ENCODE assay signal across 8 cellular contexts in genomic region chr6:151451950-151452749, GRCh38. TPM values are rescaled to one million over a fixed set of nuclear protein-coding genes. Genes with fewer than 3 reads are reported as not detected.
A peak's percentile ranks its signal among the peaks of the same experiment; 100 is the strongest.
DNase-seq lines count a peak whose midpoint lies in the region; ATAC-seq, FAIRE-seq and TF ChIP-seq lines count a peak whose summit lies in the region.

Gene RMND1, minus strand, starts transcription at chr6:151452126. Its CDS starts 6,315 bp downstream, at chr6:151445811.

- peak within 1 kb of the TSS; percentile 19; the same call in 1 of the 3 replicates for H2BK15ac ChIP-seq in IMR-90 (ENCODE audit: low read depth, low read length)

- peak within 1 kb of the TSS; percentile 72 for H2BK5ac ChIP-seq in IMR-90 (ENCODE audit: low read depth, low read length, poor library complexity, severe bottlenecking)

- H3K36me3 ChIP-seq in IMR-90 (ENCODE audit: control insufficient read depth, insufficient read depth, low read length) (no peaks in the 10 kb centered on the region; the same call in 1 of the 2 replicates), endothelial cell of umbilical vein (ENCODE audit: control insufficient read depth in 2 of 2, extremely low read depth in 1 of 2, insufficient read depth in 2 of 2, low read length in 2 of 2) (no peaks in the 10 kb centered on the region)

- TF ChIP-seq RAD21 in IMR-90 (IDR thresholded peaks at IDR 0.05; ENCODE audit: low read length): no peak

- H3K18ac ChIP-seq in IMR-90 (ENCODE audit: low read depth, low read length): peak within 1 kb of the TSS; percentile 26

- H2BK20ac ChIP-seq in IMR-90 (ENCODE audit: low read depth, low read length): no peak within 1 kb of the TSS

- H3K27ac ChIP-seq in IMR-90 (ENCODE audit: insufficient read depth, low read length) (peak within 1 kb of the TSS; percentile 84), endothelial cell of umbilical vein (ENCODE audit: insufficient read depth, low read depth, low read length) (peak within 1 kb of the TSS; percentile 78)

- H3K4me2 ChIP-seq in IMR-90 (ENCODE audit: low read depth, low read length): peak within 1 kb of the TSS; percentile 91
- peak within 1 kb of the TSS; percentile 99 for H3K4me2 ChIP-seq in endothelial cell of umbilical vein (ENCODE audit: insufficient read depth, low read length)

- CTCF ChIA-PET in IMR-90 (lab: Yijun Ruan, JAX) (interaction anchor here (0.6 kb wide), 1 partner anchor 21 kb away, joined by 3 read pairs; no protein-coding TSS in a partner anchor), endothelial cell of umbilical vein (lab: Charles Lee) (interaction anchor here (0.8 to 2.1 kb wide), 9 partner anchors 11 to 816 kb away, joined by 3 to 15 read pairs (median 4); no protein-coding TSS in a partner anchor)

- H3K56ac ChIP-seq in IMR-90 (ENCODE audit: extremely low read depth, insufficient read depth, low read length): peak within 1 kb of the TSS; percentile 82

- FAIRE-seq in endothelial cell of umbilical vein (lab: Jason Lieb, UNC): peak; percentile 91

- peak within 1 kb of the TSS; percentile 90 for H3K23ac ChIP-seq in IMR-90 (ENCODE audit: low read depth, low read length)

- WGBS in IMR-90 (ENCODE audit: extremely low coverage in 2 of 2, insufficient read length in 1 of 2), 2 experiments: 0% methylated on average over 33 of the region's 74 CpGs; no CpG with 5 or more reads in 1 of the 2 experiments

- H3K14ac ChIP-seq in IMR-90 (replicated peaks; ENCODE audit: low read depth, low read length): peak within 1 kb of the TSS; percentile 78

- POLR2A ChIA-PET in IMR-90 (lab: Charles Lee; ENCODE audit: unreplicated experiment) (interaction anchor here (0.6 kb wide), 1 partner anchor 122 kb away, joined by 4 read pairs; no protein-coding TSS in a partner anchor), endothelial cell of umbilical vein (lab: Charles Lee) (no interaction called here)

- dilution Hi-C loops in IMR-90 (cut with HindIII; ENCODE audit: low sequenced_read_pairs, unreplicated experiment) (no loop called here), endothelial cell of umbilical vein (cut with MboI; ENCODE audit: extremely low pct_ligation_motif_present, low sequenced_read_pairs) (no loop called here)

- H3K9ac ChIP-seq in IMR-90 (ENCODE audit: low read depth, low read length) (peak within 1 kb of the TSS; percentile 86), endothelial cell of umbilical vein (replicated peaks; ENCODE audit: extremely low read depth, insufficient read depth, low read length) (peak within 1 kb of the TSS; percentile 97)

- ATAC-seq in GM21528 (IDR thresholded peaks at IDR 0.05; ENCODE audit: low FRiP score, unreplicated experiment) (peak; percentile 98), IMR-90 (ENCODE audit: low read depth) (peak; percentile 98)

- peak within 1 kb of the TSS; percentile 92 for H2AK9ac ChIP-seq in IMR-90 (replicated peaks; ENCODE audit: low read depth, low read length, poor library complexity)

- peak; percentile 100 for DNase-seq in DMS 273 (lab: John Stamatoyannopoulos, UW; ENCODE audit: unreplicated experiment)
- DNase-seq in IMR-90: peak; percentile 100
- DNase-seq in OCI-M1 (lab: John Stamatoyannopoulos, UW): peak; percentile 100
- DNase-seq in activated T-cell treated with anti-CD3 and anti-CD28 coated beads for 24 hours (ENCODE audit: low read depth): peak; percentile 99
- peak; percentile 100 for DNase-seq in endothelial cell of umbilical vein (ENCODE audit: low read depth, low spot score)
- peak; percentile 100 for DNase-seq in midbrain (lab: John Stamatoyannopoulos, UW)
- DNase-seq in stimulated activated CD8-positive, alpha-beta memory T cell treated with anti-CD3 and anti-CD28 coated beads, Interleukin-2, amount 100 ng/mL, for 1 hour (ENCODE audit: low read depth in 2 of 2): peak; percentile 98

- TF ChIP-seq POLR2A in IMR-90 (IDR thresholded peaks at IDR 0.05; ENCODE audit: low read depth, low read length) (peak; percentile 86), endothelial cell of umbilical vein (IDR thresholded peaks at IDR 0.05; ENCODE audit: low read depth, low read length) (peak; percentile 93)

- peak within 1 kb of the TSS; percentile 84 for H3K4ac ChIP-seq in IMR-90 (ENCODE audit: low read depth, low read length)

- in situ Hi-C loops in IMR-90 (cut with MboI; ENCODE audit: low sequenced_read_pairs): no loop called here

- H2BK120ac ChIP-seq in IMR-90 (ENCODE audit: low read depth, low read length): 0 out of 2 replicates have a peak within 1 kb of the TSS, but pooled peaks have one; percentile 38

- BruUV-seq in IMR-90 (replicated peaks; lab: Mats Ljungman, UMichigan) (no TSS peak), endothelial cell of umbilical vein (replicated peaks; lab: Mats Ljungman, UMichigan) (no TSS peak)

- H3K79me1 ChIP-seq in IMR-90 (ENCODE audit: low read depth in 1 of 2, low read length in 2 of 2): peaks cover 18 to 36% of the 10 kb centered on the region in 2 experiments

- H3K79me2 ChIP-seq in endothelial cell of umbilical vein (ENCODE audit: control insufficient read depth, insufficient read depth, low read length): peaks cover 32% of the 10 kb centered on the region

- no peaks in the 10 kb centered on the region; the same call in none of the 2 replicates for H3K9me1 ChIP-seq in IMR-90 (ENCODE audit: insufficient read depth, low read length)
- no peaks in the 10 kb centered on the region for H3K9me1 ChIP-seq in endothelial cell of umbilical vein (replicated peaks; ENCODE audit: control insufficient read depth, extremely low read depth, insufficient read depth, low read length)

- 0 out of 2 replicates have a peak, but pooled peaks cover 2% of the 10 kb centered on the region for H3K4me1 ChIP-seq in IMR-90 (ENCODE audit: control insufficient read depth, insufficient read depth, low read length)
- peaks cover 13% of the 10 kb centered on the region for H3K4me1 ChIP-seq in endothelial cell of umbilical vein (ENCODE audit: control insufficient read depth, extremely low read depth, insufficient read depth, low read length)

- H4K5ac ChIP-seq in IMR-90 (ENCODE audit: low read depth, low read length): peak within 1 kb of the TSS; percentile 41

- H3K4me3 ChIP-seq in IMR-90 (ENCODE audit: insufficient read depth, low read depth, low read length) (peak within 1 kb of the TSS; percentile 84), endothelial cell of umbilical vein (replicated peaks in 1 of 3; ENCODE audit: insufficient read depth in 1 of 3, low read depth in 1 of 3, low read length in 3 of 3) (peak within 1 kb of the TSS; percentile 78 to 100 (median 100))

- H3K9me3 ChIP-seq in IMR-90 (ENCODE audit: control insufficient read depth, insufficient read depth, low read length) (no peaks in the 10 kb centered on the region), endothelial cell of umbilical vein (replicated peaks; ENCODE audit: control insufficient read depth, insufficient read depth, low read length) (no peaks in the 10 kb centered on the region)

- H4K8ac ChIP-seq in IMR-90 (ENCODE audit: low read depth in 2 of 2, low read length in 2 of 2): peak within 1 kb of the TSS; percentile 32 to 81

- H3K27me3 ChIP-seq in IMR-90 (ENCODE audit: control insufficient read depth, insufficient read depth, low read length) (no peaks in the 10 kb centered on the region), endothelial cell of umbilical vein (ENCODE audit: control insufficient read depth in 2 of 2, insufficient read depth in 2 of 2, low read length in 2 of 2) (no peaks in the 10 kb centered on the region)

- H4K20me1 ChIP-seq in IMR-90 (ENCODE audit: insufficient read depth, low read length) (no peaks in the 10 kb centered on the region; the same call in 1 of the 2 replicates), endothelial cell of umbilical vein (replicated peaks; ENCODE audit: control insufficient read depth, extremely low read depth, insufficient read depth, low read length) (no peaks in the 10 kb centered on the region)

- TF ChIP-seq CTCF in IMR-90 (conservative IDR thresholded peaks at IDR 0.05; ENCODE audit: low read depth, low read length) (no peak), endothelial cell of umbilical vein (IDR thresholded peaks at IDR 0.05; ENCODE audit: extremely low read depth in 1 of 2, insufficient read depth in 1 of 2, low read depth in 1 of 2, low read length in 2 of 2) (no peak)

- intact Hi-C loops in IMR-90 (cut with micrococcal nuclease): loop anchor here (2.0 kb wide), 1 partner anchor 645 kb away; no protein-coding TSS in a partner anchor
- intact Hi-C loops in endothelial cell of umbilical vein (cut with micrococcal nuclease): loop anchor here (1.0 to 5.0 kb wide), 8 partner anchors 31 to 817 kb away; no protein-coding TSS in a partner anchor

- H2AFZ ChIP-seq in IMR-90 (replicated peaks; ENCODE audit: low read length, poor library complexity) (peak within 1 kb of the TSS; percentile 93), endothelial cell of umbilical vein (ENCODE audit: low read depth, low read length) (peak within 1 kb of the TSS; percentile 73)

- peak within 1 kb of the TSS; percentile 73 for H2AK5ac ChIP-seq in IMR-90 (ENCODE audit: low read depth, low read length)

- peak within 1 kb of the TSS; percentile 80 for H4K91ac ChIP-seq in IMR-90 (ENCODE audit: insufficient read depth, low read depth, low read length)

TF ChIP-seq in endothelial cell of umbilical vein, 7 proteins besides CTCF, POLR2A, EP300 and RAD21 (continues in another document):
- TF ChIP-seq POLR2AphosphoS5 (IDR thresholded peaks at IDR 0.05; ENCODE audit: insufficient read depth, low read depth, low read length): peak; percentile 95
- peak; percentile 11 for TF ChIP-seq JUN (IDR thresholded peaks at IDR 0.05; ENCODE audit: borderline replicate concordance, insufficient read depth, insufficient read length, low read depth)
- TF ChIP-seq EZH2 (IDR thresholded peaks at IDR 0.05; ENCODE audit: borderline replicate concordance, low read depth, low read length, severe bottlenecking): no peak
- no peak for TF ChIP-seq GATA2 (IDR thresholded peaks at IDR 0.05; ENCODE audit: insufficient read depth, insufficient read length, low read depth, low read length)
- no peak for TF ChIP-seq FOS (IDR thresholded peaks at IDR 0.05; ENCODE audit: borderline replicate concordance, insufficient read depth, low read length)

RNA-seq across cellular contexts. Expression of gene RMND1, which starts in this region (rescaled TPM):
- total RNA-seq in IMR-90 (2012; rRNA removed) (24.6 and 32.8 TPM in 2 replicates), endothelial cell of umbilical vein (17.2 and 21.4 TPM in 2 replicates)
- polyA plus RNA-seq in IMR-90 (2012; rRNA removed) (10.6 and 13.1 TPM in 2 replicates), endothelial cell of umbilical vein (4.1 and 6.3 TPM in 2 replicates)
- 2.7 and 4.7 TPM in 2 replicates for polyA plus RNA-seq in IMR-90 (2012; cell fraction: cytosol; rRNA removed)
- 1.6 and 11.1 TPM in 2 replicates for polyA plus RNA-seq in IMR-90 (2012; cell fraction: nucleus; rRNA removed; ENCODE audit: low replicate concordance)
- 11.2 and 12.4 TPM in 2 replicates for polyA plus RNA-seq in endothelial cell of umbilical vein (2011; cell fraction: cytosol; rRNA removed)
- 7.9 and 10.5 TPM in 2 replicates for polyA plus RNA-seq in endothelial cell of umbilical vein (2011; cell fraction: nucleus; rRNA removed)
- 16.0 and 22.0 TPM in 2 replicates for polyA plus RNA-seq in endothelial cell of umbilical vein (2012)
- polyA minus RNA-seq in endothelial cell of umbilical vein: 14.9 and 15.0 TPM in 2 replicates
- polyA minus RNA-seq in endothelial cell of umbilical vein (2011; cell fraction: cytosol; rRNA and poly(A)+ RNA removed): 5.6 TPM
- 18.8 and 20.5 TPM in 2 replicates for polyA minus RNA-seq in endothelial cell of umbilical vein (2011; cell fraction: nucleus; rRNA and poly(A)+ RNA removed)

Comparison
In these comparisons a context has a peak if more than half of its experiments do, and no peak if none do; other contexts are left out.
1. Peak in every context shown above with its lines: DNase-seq, ATAC-seq, H3K4me3 ChIP-seq and H3K27ac ChIP-seq.